Comparison of ENCODE assay signal across 10 cellular contexts in genomic region chr19:3335431-3336350, GRCh38. TPM values are rescaled to one million over a fixed set of nuclear protein-coding genes. Genes with fewer than 3 reads are reported as not detected.
DNase-seq lines count a peak whose midpoint lies in the region; ATAC-seq and TF ChIP-seq lines count a peak whose summit lies in the region.
"Had no signal": no experiment of that assay in that cellular context is flagged by ENCODE, and none has a peak within 500 bp of the region (broad histone marks: within the 10 kb centered on the region; RNA-seq: fewer than 3 reads in every experiment).

No MANE protein-coding gene starts in this region.

- no peaks in the 10 kb centered on the region for H3K27me3 ChIP-seq in colonic mucosa
- H3K27me3 ChIP-seq in liver (ENCODE audit: control insufficient read depth in 4 of 4, insufficient read depth in 4 of 4, low read length in 3 of 4), result no peaks in the 10 kb centered on the region

- no peak overlapping the region for H3K4me3 ChIP-seq in colonic mucosa
- no peak overlapping the region for H3K4me3 ChIP-seq in liver (ENCODE audit: low read depth in 1 of 3, low read length in 3 of 3)

- H3K9me3 ChIP-seq in colonic mucosa, result no peaks in the 10 kb centered on the region
- no peaks in the 10 kb centered on the region for H3K9me3 ChIP-seq in liver (ENCODE audit: control insufficient read depth in 4 of 4, low read length in 3 of 4)

- ATAC-seq in HG02870 (IDR thresholded peaks at IDR 0.05; ENCODE audit: unreplicated experiment), result no peak

- H3K4me1 ChIP-seq in colonic mucosa (peaks cover 34% of the 10 kb centered on the region), liver (ENCODE audit: control insufficient read depth in 4 of 4, insufficient read depth in 4 of 4, low read length in 3 of 4) (peaks cover 26 to 47% (median 43%) of the 10 kb centered on the region in 4 donors)

- H3K36me3 ChIP-seq in colonic mucosa (no peaks in the 10 kb centered on the region), liver (ENCODE audit: control insufficient read depth in 4 of 4, insufficient read depth in 3 of 4, low read depth in 1 of 4, low read length in 3 of 4) (no peaks in the 10 kb centered on the region)

- 61% methylated on average over 15 of the region's 15 CpGs for WGBS in liver

- TF ChIP-seq RAD21 in liver (IDR thresholded peaks at IDR 0.05), result peak in 1 of 2 donors; percentile 51

- peak overlapping the region; percentile 61 to 90 for H3K9ac ChIP-seq in colonic mucosa (ENCODE audit: low read depth in 2 of 2, low read length in 2 of 2)
- H3K9ac ChIP-seq in liver (ENCODE audit: low read depth in 1 of 2, low read length in 2 of 2), result peak overlapping the region in 1 of 2 donors; percentile 90

- H3K27ac ChIP-seq in colonic mucosa, result peak overlapping the region; percentile 79
- peak overlapping the region; percentile 94 to 95 for H3K27ac ChIP-seq in liver (ENCODE audit: low read depth in 1 of 2, low read length in 2 of 2)

- DNase-seq in GM04504 (ENCODE audit: low read depth) (peak; percentile 42), colonic mucosa (peak; percentile 63), stromal cell of bone marrow (ENCODE audit: low read depth) (peak; percentile 62), GM19238 (ENCODE audit: insufficient read length, low spot score) (no peak), NCI-H524 (lab: John Stamatoyannopoulos, UW) (no peak), NCI-H748 (lab: John Stamatoyannopoulos, UW; ENCODE audit: unreplicated experiment) (no peak)
- DNase-seq: activated gamma-delta T cell, DND-41 had no signal

- TF ChIP-seq CTCF in colonic mucosa (IDR thresholded peaks at IDR 0.05) (no peak), liver (IDR thresholded peaks at IDR 0.05; ENCODE audit: low read depth, low read length, missing input control) (no peak)

- intact Hi-C loops in colonic mucosa (cut with DNase I), result no loop called here

TF ChIP-seq in liver, 16 proteins besides CTCF, POLR2A, EP300 and RAD21:
- TF ChIP-seq NR2F2 (IDR thresholded peaks at IDR 0.05) (no peak), MAX (IDR thresholded peaks at IDR 0.05) (peak; percentile 15), GABPA (IDR thresholded peaks at IDR 0.05 in 1 of 2, conservative IDR thresholded peaks at IDR 0.05 in 1 of 2) (no peak), EGR1 (IDR thresholded peaks at IDR 0.05; ENCODE audit: low read depth in 2 of 2) (peak in 1 of 2 donors; percentile 50), FOXA1 (IDR thresholded peaks at IDR 0.05) (no peak), HNF4G (IDR thresholded peaks at IDR 0.05) (no peak), HNF4A (conservative IDR thresholded peaks at IDR 0.05) (peak; percentile 48 to 58), YY1 (IDR thresholded peaks at IDR 0.05) (no peak), REST (IDR thresholded peaks at IDR 0.05) (peak; percentile 72), JUND (IDR thresholded peaks at IDR 0.05) (no peak), ATF3 (IDR thresholded peaks at IDR 0.05) (peak; percentile 22), TAF1 (conservative IDR thresholded peaks at IDR 0.05) (no peak), ZBTB33 (IDR thresholded peaks at IDR 0.05) (no peak), FOXA2 (IDR thresholded peaks at IDR 0.05) (no peak), SP1 (IDR thresholded peaks at IDR 0.05) (peak; percentile 87), RXRA (IDR thresholded peaks at IDR 0.05) (peak; percentile 88)

RNA-seq across cellular contexts. Expression of gene NFIC, which starts 30.7 kb away (rescaled TPM):
- 10 to 100 TPM; 42.0 to 71.3 TPM for total RNA-seq in colonic mucosa
- 100 to 1,000 TPM in 1 of 2 donors, 10 to 100 TPM in 1; 12.8 to 100 TPM for total RNA-seq in liver
- polyA plus RNA-seq in liver, result 10 to 100 TPM; 71.8 to 78.5 TPM

Comparison
In these comparisons a context has a peak if more than half of its experiments do, and no peak if none do; other contexts are left out.
1. DNase-seq: peak in GM04504 (single experiment), colonic mucosa (single experiment) and stromal cell of bone marrow (single experiment); none in GM19238 (single experiment), NCI-H524 (0 of 2) and NCI-H748 (single experiment).